ENCODE assay signal across 10 cellular contexts in the genomic region with DNA sequence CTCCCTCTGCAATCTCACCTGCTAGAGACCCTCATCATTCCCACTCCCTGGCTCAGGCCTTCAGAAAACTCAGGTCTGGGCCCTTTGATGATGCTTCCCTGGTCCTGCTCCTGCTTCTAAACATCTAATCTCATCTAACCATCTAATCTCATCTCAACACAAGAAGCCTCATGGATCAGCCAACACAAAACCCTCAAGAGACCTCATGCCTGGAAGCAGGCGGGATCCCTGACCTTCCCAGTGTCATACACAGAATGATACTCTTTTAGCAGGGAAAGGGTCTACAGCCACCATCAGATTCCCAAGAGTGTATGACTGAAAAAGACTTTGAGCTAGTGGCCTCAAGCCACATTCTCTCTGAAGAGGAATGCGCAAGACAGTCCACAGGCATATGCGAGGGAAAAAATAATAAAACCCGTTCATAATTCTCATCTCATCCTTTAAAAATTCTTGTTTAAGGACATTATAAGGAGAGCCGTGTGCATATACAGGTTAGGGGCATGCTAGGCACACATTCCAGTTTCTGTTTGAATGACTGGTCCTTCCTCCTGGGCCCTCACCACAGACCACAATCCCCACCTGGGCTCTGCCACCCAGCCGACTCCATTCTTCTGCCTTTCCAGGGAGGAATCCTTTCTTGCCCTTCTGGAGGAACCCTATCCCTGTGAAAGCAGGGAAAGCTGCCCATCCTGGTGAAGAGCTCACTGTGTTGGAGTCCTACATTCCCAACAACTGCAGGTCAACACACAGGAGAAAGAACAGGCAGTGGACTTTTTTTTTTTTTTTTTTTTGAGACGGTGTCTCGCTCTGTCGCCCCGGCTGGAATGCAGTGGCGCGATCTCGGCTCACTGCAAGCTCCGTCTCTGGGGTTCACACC. TPM values are rescaled to one million over a fixed set of nuclear protein-coding genes. Genes with fewer than 3 reads are reported as not detected.
A peak's percentile ranks its signal among the peaks of the same experiment; 100 is the strongest.
DNase-seq lines count a peak whose midpoint lies in the region; ATAC-seq, FAIRE-seq and TF ChIP-seq lines count a peak whose summit lies in the region.
"Had no signal": no experiment of that assay in that cellular context is flagged by ENCODE, and none has a peak within 500 bp of the region (broad histone marks: within the 10 kb centered on the region; RNA-seq: fewer than 3 reads in every experiment).

No MANE protein-coding gene starts in this region.

- peak overlapping the region; percentile 87 for H3K4me2 ChIP-seq in HepG2 (ENCODE audit: low read depth, low read length)

- BruUV-seq in HepG2 (replicated peaks; lab: Mats Ljungman, UMichigan): TSS peak; percentile 42

- no peak for TF ChIP-seq RAD21 in HepG2 (CRISPR knock-in tag; IDR thresholded peaks at IDR 0.05)

- no peak overlapping the region for H2AFZ ChIP-seq in HepG2 (ENCODE audit: low read length)

- intact Hi-C loops in heart left ventricle (cut with DNase I) (loop anchor here in 3 of 10 donors (5.0 to 10.0 kb wide), 4 partner anchors 81 to 219 kb away; partner anchors contain the start of genes CFAP100 (in 1 of the 3) and KLF15 (in 1 of the 3)), Right ventricle myocardium superior (cut with DNase I) (no loop called here), HepG2 (cut with micrococcal nuclease; ENCODE audit: unreplicated experiment) (no loop called here), vagina (cut with DNase I) (loop anchor here (10.0 kb wide), 1 partner anchor 119 kb away; the partner anchor contains the start of gene KLF15)

- CTCF ChIA-PET in HepG2 (lab: Yijun Ruan, JAX; ENCODE audit: low intra/inter-chr PET ratio, low total read pairs): no interaction called here

- no peak for FAIRE-seq in HepG2 (lab: Jason Lieb, UNC)

- H3K27me3 ChIP-seq in heart left ventricle (no peaks in the 10 kb centered on the region), HepG2 (ENCODE audit: control insufficient read depth in 1 of 2, insufficient read depth in 2 of 2, low read length in 2 of 2) (no peaks in the 10 kb centered on the region; a peak in 1 of 5 replicates), vagina (no peaks in the 10 kb centered on the region)

- in situ Hi-C loops in HepG2 (cut with HindIII; ENCODE audit: extremely low pct_ligation_motif_present, low pct_unique_long_range_greater_than_20kb): no loop called here

- peak overlapping the region; percentile 96 for H3K4me3 Mint-ChIP-seq in activated naive CD8-positive, alpha-beta T cell

- H3K4me1 ChIP-seq in heart left ventricle (peaks cover 0 to 70% (median 50%) of the 10 kb centered on the region in 12 donors), HepG2 (ENCODE audit: insufficient read depth, low read length) (peaks cover 63% of the 10 kb centered on the region), vagina (peaks cover 51% of the 10 kb centered on the region)

- no peaks in the 10 kb centered on the region for H3K27me3 Mint-ChIP-seq in activated naive CD8-positive, alpha-beta T cell

- peak in 1 of 5 donors; percentile 12 for DNase-seq in heart left ventricle
- DNase-seq in Right ventricle myocardium superior: no peak
- DNase-seq in HepG2 (ENCODE audit: low spot score): no peak
- DNase-seq in vagina (ENCODE audit: extremely low spot score in 2 of 2): no peak
- no peak for DNase-seq in Ammon's horn (ENCODE audit: low spot score)
- no peak for DNase-seq in NCI-H446 treated with DMSO at 0.1 percent for 48 hours (lab: John Stamatoyannopoulos, UW)
- DNase-seq: NCI-H2171 had no signal

- H3K27ac ChIP-seq in heart left ventricle: peak overlapping the region in 2 of 12 donors; percentile 0 to 91
- peak overlapping the region; percentile 70 for H3K27ac ChIP-seq in HepG2 (ENCODE audit: extremely low read length, insufficient read depth, low read length)
- no peak overlapping the region for H3K27ac ChIP-seq in vagina

- peaks cover 58% of the 10 kb centered on the region for H3K4me1 Mint-ChIP-seq in activated naive CD8-positive, alpha-beta T cell (ENCODE audit: low read depth)

- TF ChIP-seq POLR2A in heart left ventricle (IDR thresholded peaks at IDR 0.05): no peak
- TF ChIP-seq POLR2A in HepG2 (IDR thresholded peaks at IDR 0.05; ENCODE audit: insufficient read depth in 1 of 2, low read depth in 2 of 2, low read length in 2 of 2): no peak
- no peak for TF ChIP-seq POLR2A in vagina (IDR thresholded peaks at IDR 0.05)

- POLR2A ChIA-PET in HepG2 (lab: Yijun Ruan, JAX): interaction anchor here (1.1 to 3.6 kb wide), 4 partner anchors 8 to 50 kb away, joined by 3 to 39 read pairs (median 11); partner anchors contain the start of gene CHST13

- H3K9me3 ChIP-seq in heart left ventricle (no peaks in the 10 kb centered on the region), HepG2 (ENCODE audit: low read length) (no peaks in the 10 kb centered on the region), vagina (no peaks in the 10 kb centered on the region)

- 67 to 76% (median 68%) methylated on average over 13 to 14 of the region's 14 CpGs for WGBS in heart left ventricle, 4 donors
- 20% methylated on average over 14 of the region's 14 CpGs for WGBS in HepG2 (ENCODE audit: low lambda C conversion rate)

- no peaks in the 10 kb centered on the region for H3K9me3 Mint-ChIP-seq in activated naive CD8-positive, alpha-beta T cell (ENCODE audit: low read depth)

- H4K20me1 ChIP-seq in HepG2 (ENCODE audit: insufficient read depth, low read length): peaks cover 21% of the 10 kb centered on the region

- H3K9ac ChIP-seq in HepG2 (ENCODE audit: insufficient read depth, low read depth, low read length): peak overlapping the region; percentile 76

- H3K4me3 ChIP-seq in heart left ventricle: peak overlapping the region in 9 of 12 donors; percentile 63 to 90 (median 81)
- peak overlapping the region; percentile 68 to 76 (median 70) for H3K4me3 ChIP-seq in HepG2 (replicated peaks in 1 of 3; ENCODE audit: insufficient read depth in 1 of 3, low read depth in 2 of 3, low read length in 3 of 3)
- peak overlapping the region; percentile 55 to 88 for H3K4me3 ChIP-seq in vagina

- TF ChIP-seq EP300 in HepG2 (IDR thresholded peaks at IDR 0.05; ENCODE audit: low read depth in 2 of 2, low read length in 2 of 2): no peak
- no peak for TF ChIP-seq EP300 in HepG2 (CRISPR knock-in tag; IDR thresholded peaks at IDR 0.05; ENCODE audit: borderline replicate concordance)

- H3K36me3 Mint-ChIP-seq in activated naive CD8-positive, alpha-beta T cell: peaks cover 20% of the 10 kb centered on the region

- peaks cover 0 to 38% (median 31%) of the 10 kb centered on the region in 9 donors for H3K36me3 ChIP-seq in heart left ventricle
- H3K36me3 ChIP-seq in HepG2 (replicated peaks in 1 of 2; ENCODE audit: control insufficient read depth in 1 of 2, insufficient read depth in 2 of 2, low read length in 2 of 2): peaks cover 10 to 30% of the 10 kb centered on the region in 2 experiments
- H3K36me3 ChIP-seq in vagina: peaks cover 5 to 31% of the 10 kb centered on the region in 2 donors

- TF ChIP-seq CTCF in heart left ventricle (IDR thresholded peaks at IDR 0.05) (no peak), HepG2 (CRISPR knock-in tag; IDR thresholded peaks at IDR 0.05) (no peak), vagina (IDR thresholded peaks at IDR 0.05) (no peak)

- H3K27ac Mint-ChIP-seq in activated naive CD8-positive, alpha-beta T cell: peak overlapping the region; percentile 85

- ATAC-seq in heart left ventricle (no peak), Right ventricle myocardium superior (ENCODE audit: poor library complexity) (no peak), HepG2 (no peak), GM18517 (IDR thresholded peaks at IDR 0.05; ENCODE audit: unreplicated experiment) (no peak)

- peaks cover 60% of the 10 kb centered on the region for H3K79me2 ChIP-seq in HepG2 (ENCODE audit: insufficient read depth, low read length)

RNA-seq across cellular contexts. Expression of gene ZXDC, which starts 2.2 kb away (rescaled TPM):
- 10 to 100 TPM; 15.4 to 40.3 (median 20.2) TPM for total RNA-seq in heart left ventricle
- 10 to 100 TPM in 1 of 2 donors, 1 to 10 TPM in 1; 8.7 to 10.9 TPM for polyA plus RNA-seq in heart left ventricle
- 16.1 TPM for total RNA-seq in Right ventricle myocardium superior
- total RNA-seq in HepG2 (2016; rRNA removed; fragmentation: Illumina TruSeq; extraction: Trizol): 14.7 and 21.2 TPM in 2 replicates
- 3.8 and 5.1 TPM in 2 replicates for total RNA-seq in HepG2 (2016; cell fraction: cytosol; rRNA removed; fragmentation: Illumina TruSeq; extraction: Trizol; ENCODE audit: low read depth)
- total RNA-seq in HepG2 (2016; cell fraction: insoluble cytoplasmic fraction; rRNA removed; fragmentation: Illumina TruSeq; extraction: Trizol): 14.1 and 20.6 TPM in 2 replicates
- 8.3 and 8.6 TPM in 2 replicates for total RNA-seq in HepG2 (2016; cell fraction: membrane; rRNA removed; fragmentation: Illumina TruSeq; extraction: Trizol)
- total RNA-seq in HepG2 (2016; cell fraction: nucleus; rRNA removed; fragmentation: Illumina TruSeq; extraction: Trizol): 34.2 and 37.1 TPM in 2 replicates
- 17.6 and 22.1 TPM in 2 replicates for polyA plus RNA-seq in HepG2 (2011; rRNA removed)
- 11.0 and 12.5 TPM in 2 replicates for polyA plus RNA-seq in HepG2 (2011; cell fraction: cytosol; rRNA removed)
- polyA plus RNA-seq in HepG2 (2011; cell fraction: nucleus; rRNA removed): 66.1 and 66.9 TPM in 2 replicates
- polyA plus RNA-seq in HepG2 (2012): 15.7 and 19.2 TPM in 2 replicates
- polyA plus RNA-seq in HepG2 (2016; cell fraction: cytosol; fragmentation: Illumina TruSeq; extraction: Trizol; ENCODE audit: low read depth): 1.2 TPM in 2 replicates
- 9.6 and 12.3 TPM in 2 replicates for polyA plus RNA-seq in HepG2 (2016; cell fraction: insoluble cytoplasmic fraction; fragmentation: Illumina TruSeq; extraction: Trizol; ENCODE audit: low read depth)
- polyA plus RNA-seq in HepG2 (2016; cell fraction: membrane; fragmentation: Illumina TruSeq; extraction: Trizol; ENCODE audit: low read depth): 2.8 TPM in 2 replicates
- polyA plus RNA-seq in HepG2 (2016; cell fraction: nucleus; fragmentation: Illumina TruSeq; extraction: Trizol; ENCODE audit: insufficient read depth, low read depth): 46.7 and 52.0 TPM in 2 replicates
- 30.7 and 49.9 TPM in 2 replicates for polyA minus RNA-seq in HepG2 (2011; rRNA and poly(A)+ RNA removed; ENCODE audit: low replicate concordance)
- polyA minus RNA-seq in HepG2 (2011; cell fraction: cytosol; rRNA and poly(A)+ RNA removed): 19.2 and 20.2 TPM in 2 replicates
- 69.8 and 75.6 TPM in 2 replicates for polyA minus RNA-seq in HepG2 (2011; cell fraction: nucleus; rRNA and poly(A)+ RNA removed)
- total RNA-seq in vagina: 36.8 TPM

RNA-seq across cellular contexts. Expression of gene UROC1, which starts 44.0 kb away (rescaled TPM):
- total RNA-seq in heart left ventricle: not detected
- not detected for polyA plus RNA-seq in heart left ventricle
- not detected for total RNA-seq in Right ventricle myocardium superior
- total RNA-seq in HepG2 (2016; rRNA removed; fragmentation: Illumina TruSeq; extraction: Trizol): 0.71 and 0.74 TPM in 2 replicates
- total RNA-seq in HepG2 (2016; cell fraction: cytosol; rRNA removed; fragmentation: Illumina TruSeq; extraction: Trizol; ENCODE audit: low read depth): 0.09 TPM in 1 of 2 replicates, not detected in the other
- 0.39 and 0.97 TPM in 2 replicates for total RNA-seq in HepG2 (2016; cell fraction: insoluble cytoplasmic fraction; rRNA removed; fragmentation: Illumina TruSeq; extraction: Trizol)
- total RNA-seq in HepG2 (2016; cell fraction: membrane; rRNA removed; fragmentation: Illumina TruSeq; extraction: Trizol): 0.24 and 0.25 TPM in 2 replicates
- total RNA-seq in HepG2 (2016; cell fraction: nucleus; rRNA removed; fragmentation: Illumina TruSeq; extraction: Trizol): 0.69 and 0.87 TPM in 2 replicates
- 1.3 and 2.0 TPM in 2 replicates for polyA plus RNA-seq in HepG2 (2011; rRNA removed)
- polyA plus RNA-seq in HepG2 (2011; cell fraction: cytosol; rRNA removed): 0.65 and 0.95 TPM in 2 replicates
- 6.6 and 8.2 TPM in 2 replicates for polyA plus RNA-seq in HepG2 (2011; cell fraction: nucleus; rRNA removed)
- 1.1 and 2.5 TPM in 2 replicates for polyA plus RNA-seq in HepG2 (2012)
- polyA plus RNA-seq in HepG2 (2016; cell fraction: cytosol; fragmentation: Illumina TruSeq; extraction: Trizol; ENCODE audit: low read depth): 0.12 and 0.17 TPM in 2 replicates
- 0.78 and 0.88 TPM in 2 replicates for polyA plus RNA-seq in HepG2 (2016; cell fraction: insoluble cytoplasmic fraction; fragmentation: Illumina TruSeq; extraction: Trizol; ENCODE audit: low read depth)
- polyA plus RNA-seq in HepG2 (2016; cell fraction: membrane; fragmentation: Illumina TruSeq; extraction: Trizol; ENCODE audit: low read depth): 0.21 and 0.22 TPM in 2 replicates
- 2.7 and 2.8 TPM in 2 replicates for polyA plus RNA-seq in HepG2 (2016; cell fraction: nucleus; fragmentation: Illumina TruSeq; extraction: Trizol; ENCODE audit: insufficient read depth, low read depth)
- 2.2 TPM in 1 of 2 replicates, not detected in the other for polyA minus RNA-seq in HepG2 (2011; rRNA and poly(A)+ RNA removed; ENCODE audit: low replicate concordance)
- 0.53 and 0.59 TPM in 2 replicates for polyA minus RNA-seq in HepG2 (2011; cell fraction: cytosol; rRNA and poly(A)+ RNA removed)
- polyA minus RNA-seq in HepG2 (2011; cell fraction: nucleus; rRNA and poly(A)+ RNA removed): 0.75 and 1.2 TPM in 2 replicates
- not detected for total RNA-seq in vagina
- polyA plus RNA-seq: esophagus had no signal

RNA-seq across cellular contexts. Expression of gene CHST13, which starts 50.4 kb away (rescaled TPM):
- 1 to 10 TPM in 1 of 9 donors, under 1 TPM in 7, not detected in 1; 0.30 to 2.3 (median 0.48) TPM for total RNA-seq in heart left ventricle
- polyA plus RNA-seq in heart left ventricle: under 1 TPM; 0.07 to 0.15 TPM
- 0.11 TPM for total RNA-seq in Right ventricle myocardium superior
- 16.1 and 43.1 TPM in 2 replicates for total RNA-seq in HepG2 (2016; rRNA removed; fragmentation: Illumina TruSeq; extraction: Trizol)
- total RNA-seq in HepG2 (2016; cell fraction: cytosol; rRNA removed; fragmentation: Illumina TruSeq; extraction: Trizol; ENCODE audit: low read depth): 8.0 and 11.1 TPM in 2 replicates
- 15.2 and 40.9 TPM in 2 replicates for total RNA-seq in HepG2 (2016; cell fraction: insoluble cytoplasmic fraction; rRNA removed; fragmentation: Illumina TruSeq; extraction: Trizol)
- total RNA-seq in HepG2 (2016; cell fraction: membrane; rRNA removed; fragmentation: Illumina TruSeq; extraction: Trizol): 18.0 and 22.7 TPM in 2 replicates
- total RNA-seq in HepG2 (2016; cell fraction: nucleus; rRNA removed; fragmentation: Illumina TruSeq; extraction: Trizol): 29.6 and 33.9 TPM in 2 replicates
- polyA plus RNA-seq in HepG2 (2011; rRNA removed): 32.0 and 50.7 TPM in 2 replicates
- 31.3 and 65.1 TPM in 2 replicates for polyA plus RNA-seq in HepG2 (2011; cell fraction: cytosol; rRNA removed)
- polyA plus RNA-seq in HepG2 (2011; cell fraction: nucleus; rRNA removed): 65.1 and 66.5 TPM in 2 replicates
- polyA plus RNA-seq in HepG2 (2012): 30.3 and 44.6 TPM in 2 replicates
- polyA plus RNA-seq in HepG2 (2016; cell fraction: cytosol; fragmentation: Illumina TruSeq; extraction: Trizol; ENCODE audit: low read depth): 10.6 and 12.9 TPM in 2 replicates
- 21.1 and 21.2 TPM in 2 replicates for polyA plus RNA-seq in HepG2 (2016; cell fraction: insoluble cytoplasmic fraction; fragmentation: Illumina TruSeq; extraction: Trizol; ENCODE audit: low read depth)
- 18.9 and 20.1 TPM in 2 replicates for polyA plus RNA-seq in HepG2 (2016; cell fraction: membrane; fragmentation: Illumina TruSeq; extraction: Trizol; ENCODE audit: low read depth)
- 72.0 and 85.3 TPM in 2 replicates for polyA plus RNA-seq in HepG2 (2016; cell fraction: nucleus; fragmentation: Illumina TruSeq; extraction: Trizol; ENCODE audit: insufficient read depth, low read depth)
- 47.2 TPM in 1 of 2 replicates, not detected in the other for polyA minus RNA-seq in HepG2 (2011; rRNA and poly(A)+ RNA removed; ENCODE audit: low replicate concordance)
- polyA minus RNA-seq in HepG2 (2011; cell fraction: cytosol; rRNA and poly(A)+ RNA removed): 30.8 and 35.4 TPM in 2 replicates
- 5.7 and 6.3 TPM in 2 replicates for polyA minus RNA-seq in HepG2 (2011; cell fraction: nucleus; rRNA and poly(A)+ RNA removed)
- total RNA-seq in vagina: 4.2 TPM
